ENCODE assay signal across 9 cellular contexts in the genomic region with DNA sequence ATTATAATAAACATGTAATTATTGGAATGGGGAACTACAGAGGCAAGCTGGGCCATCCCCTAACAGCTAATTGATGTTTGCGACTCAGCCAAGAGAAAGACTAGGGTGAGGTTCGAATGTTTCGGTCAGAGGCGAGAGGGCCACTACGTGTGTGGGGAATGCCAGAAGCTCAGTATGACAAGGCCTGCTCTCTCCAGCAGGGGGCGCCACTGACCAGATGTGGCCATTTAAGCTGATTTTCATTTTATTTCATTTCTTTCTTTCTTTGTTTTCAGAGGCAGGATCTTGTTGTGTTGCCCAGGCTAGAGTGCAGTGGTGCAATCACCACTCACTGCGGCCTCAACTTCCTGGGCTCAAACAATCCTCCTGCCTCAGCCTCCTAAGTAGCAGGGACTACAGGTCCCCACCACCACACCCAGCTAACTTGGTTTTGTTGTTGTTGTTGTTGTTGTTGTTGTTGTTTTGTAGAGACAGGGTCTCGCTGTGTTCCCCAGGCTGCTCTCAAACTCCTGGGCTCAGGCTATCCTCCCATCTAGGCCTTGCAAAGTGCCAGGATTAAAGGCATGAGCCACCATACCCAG. TPM values are rescaled to one million over a fixed set of nuclear protein-coding genes. Genes with fewer than 3 reads are reported as not detected.
DNase-seq lines count a peak whose midpoint lies in the region; ATAC-seq, FAIRE-seq and TF ChIP-seq lines count a peak whose summit lies in the region.
"Had no signal": no experiment of that assay in that cellular context is flagged by ENCODE, and none has a peak within 500 bp of the region (broad histone marks: within the 10 kb centered on the region; RNA-seq: fewer than 3 reads in every experiment).

No MANE protein-coding gene starts in this region.

- CTCF ChIA-PET in PC-9 (lab: Charles Lee) = interaction anchor here (0.5 to 1.5 kb wide), 5 partner anchors 9 to 410 kb away, joined by 3 to 6 read pairs (median 4); no protein-coding TSS in a partner anchor

- H3F3A ChIP-seq in PC-9 (ENCODE audit: insufficient read depth, low read depth) = no peaks in the 10 kb centered on the region

- H3K27ac ChIP-seq in PC-9 (no peak overlapping the region), astrocyte (ENCODE audit: low read depth, low read length) (no peak overlapping the region), aorta (ENCODE audit: low read depth in 1 of 2, low read length in 2 of 2) (no peak overlapping the region)

- H3K27ac Mint-ChIP-seq in astrocyte (ENCODE audit: unreplicated experiment) (no peak overlapping the region), osteocyte (ENCODE audit: unreplicated experiment) (no peak overlapping the region)

- intact Hi-C loops in PC-9 (cut with micrococcal nuclease; ENCODE audit: unreplicated experiment) = no loop called here
- intact Hi-C loops in aorta (cut with DNase I) = no loop called here

- H3K27me3 ChIP-seq in PC-9 (ENCODE audit: insufficient read depth, low read depth) = no peaks in the 10 kb centered on the region
- H3K27me3 ChIP-seq in astrocyte (ENCODE audit: insufficient read depth, low read length) = peaks cover under 1% of the 10 kb centered on the region
- H3K27me3 ChIP-seq in aorta (ENCODE audit: control insufficient read depth in 1 of 2, insufficient read depth in 2 of 2, low read length in 1 of 2) = no peaks in the 10 kb centered on the region

- H3K9me3 Mint-ChIP-seq in astrocyte (ENCODE audit: unreplicated experiment) = no peaks in the 10 kb centered on the region
- H3K9me3 Mint-ChIP-seq in osteocyte (ENCODE audit: unreplicated experiment) = no peaks in the 10 kb centered on the region

- WGBS in aorta, 2 donors = 89% methylated on average over 8 of the region's 8 CpGs

- DNase-seq in GM12864 (ENCODE audit: low read depth) = no peak
- DNase-seq in PC-9 = peak in 1 of 2 experiments; percentile 38
- DNase-seq in astrocyte (ENCODE audit: low read depth) = no peak
- no peak for DNase-seq in osteocyte (ENCODE audit: extremely low spot score, unreplicated experiment)
- no peak for DNase-seq in aorta
- DNase-seq in GM12891 (ENCODE audit: insufficient read length, low spot score) = no peak
- no peak for DNase-seq in DMS79 (lab: John Stamatoyannopoulos, UW)

- no peak for TF ChIP-seq POLR2A in GM12891 (IDR thresholded peaks at IDR 0.05; ENCODE audit: low read depth, low read length)

- no peaks in the 10 kb centered on the region for H3K4me1 Mint-ChIP-seq in astrocyte (ENCODE audit: low read depth, unreplicated experiment)
- no peaks in the 10 kb centered on the region for H3K4me1 Mint-ChIP-seq in osteocyte (ENCODE audit: unreplicated experiment)

- H4K20me1 ChIP-seq in PC-9 (ENCODE audit: insufficient read depth) (no peaks in the 10 kb centered on the region), astrocyte (ENCODE audit: insufficient read depth, low read length) (no peaks in the 10 kb centered on the region)

- no peak overlapping the region for H3K9ac ChIP-seq in astrocyte (ENCODE audit: low read length)

- H3K27me3 Mint-ChIP-seq in astrocyte (ENCODE audit: low read depth, unreplicated experiment) (peaks cover 24% of the 10 kb centered on the region), osteocyte (ENCODE audit: unreplicated experiment) (peaks cover 16% of the 10 kb centered on the region)

- POLR2A ChIA-PET in PC-9 (lab: Charles Lee; ENCODE audit: unreplicated experiment) = interaction anchor here (0.6 kb wide), 1 partner anchor 126 kb away, joined by 4 read pairs; no protein-coding TSS in a partner anchor

- H3K4me3 Mint-ChIP-seq in astrocyte (ENCODE audit: unreplicated experiment) = no peak overlapping the region
- H3K4me3 Mint-ChIP-seq in osteocyte (ENCODE audit: unreplicated experiment) = no peak overlapping the region

- no peaks in the 10 kb centered on the region for H3K4me1 ChIP-seq in PC-9 (replicated peaks; ENCODE audit: insufficient read depth)
- no peaks in the 10 kb centered on the region for H3K4me1 ChIP-seq in astrocyte (ENCODE audit: insufficient read depth, low read length)
- no peaks in the 10 kb centered on the region for H3K4me1 ChIP-seq in aorta (ENCODE audit: control insufficient read depth in 1 of 2, insufficient read depth in 2 of 2, low read length in 2 of 2)

- H3K9me2 ChIP-seq in PC-9 (ENCODE audit: insufficient read depth) = no peaks in the 10 kb centered on the region

- ATAC-seq in aorta (ENCODE audit: low FRiP score) (no peak), GM19452 (IDR thresholded peaks at IDR 0.05; ENCODE audit: unreplicated experiment) (no peak)
- ATAC-seq: left colon had no signal

- H2AFZ ChIP-seq in PC-9 = no peak overlapping the region
- H2AFZ ChIP-seq in astrocyte (ENCODE audit: low read depth, low read length) = no peak overlapping the region

- H3K79me2 ChIP-seq in PC-9 (ENCODE audit: low read depth) (no peaks in the 10 kb centered on the region), astrocyte (ENCODE audit: insufficient read depth, low read length) (no peaks in the 10 kb centered on the region)

- no TSS peak for BruUV-seq in PC-9 (replicated peaks; lab: Mats Ljungman, UMichigan)

- H3K4me3 ChIP-seq in GM12864 (ENCODE audit: low read depth, low read length) = no peak overlapping the region
- H3K4me3 ChIP-seq in PC-9 = no peak overlapping the region
- H3K4me3 ChIP-seq in astrocyte (ENCODE audit: insufficient read depth, low read depth, low read length) = no peak overlapping the region
- no peak overlapping the region for H3K4me3 ChIP-seq in aorta (ENCODE audit: low read length in 2 of 2)

- H3K9me3 ChIP-seq in PC-9 (ENCODE audit: insufficient read depth, low read depth) (no peaks in the 10 kb centered on the region), astrocyte (ENCODE audit: insufficient read depth, low read depth, low read length) (no peaks in the 10 kb centered on the region), aorta (ENCODE audit: control insufficient read depth, low read length) (no peaks in the 10 kb centered on the region)

- H3K36me3 ChIP-seq in PC-9 (ENCODE audit: low read depth) = no peaks in the 10 kb centered on the region
- H3K36me3 ChIP-seq in astrocyte (ENCODE audit: insufficient read depth, low read length) = no peaks in the 10 kb centered on the region
- no peaks in the 10 kb centered on the region for H3K36me3 ChIP-seq in aorta (ENCODE audit: control insufficient read depth in 1 of 2, insufficient read depth in 2 of 2, low read length in 1 of 2)

- H3K4me2 ChIP-seq in PC-9 (no peak overlapping the region), astrocyte (ENCODE audit: low read length) (no peak overlapping the region)

- H3K36me3 Mint-ChIP-seq in astrocyte (ENCODE audit: low read depth, unreplicated experiment) (no peaks in the 10 kb centered on the region), osteocyte (ENCODE audit: unreplicated experiment) (no peaks in the 10 kb centered on the region)

- TF ChIP-seq CTCF in GM12864 (IDR thresholded peaks at IDR 0.05; ENCODE audit: low read depth, low read length, missing control alignments) (peak; percentile 76), PC-9 (conservative IDR thresholded peaks at IDR 0.05) (peak; percentile 87), astrocyte (IDR thresholded peaks at IDR 0.05; ENCODE audit: insufficient read depth, low read depth, low read length) (peak; percentile 53), osteocyte (IDR thresholded peaks at IDR 0.05) (peak; percentile 55)

- no peak for FAIRE-seq in astrocyte (lab: Jason Lieb, UNC)
- no peak for FAIRE-seq in GM12891 (lab: Jason Lieb, UNC)

TF ChIP-seq in GM12891, 5 proteins besides CTCF, POLR2A, EP300 and RAD21:
- TF ChIP-seq POLR2AphosphoS5 (IDR thresholded peaks at IDR 0.05; ENCODE audit: low read depth, low read length) = no peak
- TF ChIP-seq POU2F2 (IDR thresholded peaks at IDR 0.05; ENCODE audit: low read depth, low read length) = no peak
- TF ChIP-seq PAX5 (IDR thresholded peaks at IDR 0.05; ENCODE audit: insufficient read depth, low read length, severe bottlenecking) = no peak
- TF ChIP-seq SPI1 (IDR thresholded peaks at IDR 0.05; ENCODE audit: low read depth, low read length) = no peak
- TF ChIP-seq TAF1 (IDR thresholded peaks at IDR 0.05; ENCODE audit: low read depth, low read length) = no peak

RNA-seq across cellular contexts. Expression of gene TMEM130, which starts 38.1 kb away (rescaled TPM):
- 2.1 and 3.8 TPM in 2 replicates for total RNA-seq in PC-9 (2021)
- total RNA-seq in astrocyte = 8.9 and 12.4 TPM in 2 replicates
- 1.5 and 1.7 TPM in 2 replicates for total RNA-seq in osteocyte
- 10 to 100 TPM; 15.3 to 20.8 TPM for total RNA-seq in aorta
- polyA plus RNA-seq in aorta = 10 to 100 TPM in 1 of 2 donors, 1 to 10 TPM in 1; 9.1 to 43.6 TPM
- polyA plus RNA-seq in GM12891 (2012; ENCODE audit: low read depth, missing spikeins) = not detected

RNA-seq across cellular contexts. Expression of gene TRRAP, which starts 46.6 kb away (rescaled TPM):
- total RNA-seq in PC-9 (2021) = 46.8 and 55.8 TPM in 2 replicates
- total RNA-seq in astrocyte = 33.4 and 33.5 TPM in 2 replicates
- total RNA-seq in osteocyte = 48.5 and 56.0 TPM in 2 replicates
- 10 to 100 TPM; 36.7 to 41.9 TPM for total RNA-seq in aorta
- 1 to 10 TPM; 2.4 to 9.6 TPM for polyA plus RNA-seq in aorta
- polyA plus RNA-seq in GM12891 (2012; ENCODE audit: low read depth, missing spikeins) = 11.9 TPM
